Comparison of ENCODE assay signal across 12 cellular contexts in the genomic region with DNA sequence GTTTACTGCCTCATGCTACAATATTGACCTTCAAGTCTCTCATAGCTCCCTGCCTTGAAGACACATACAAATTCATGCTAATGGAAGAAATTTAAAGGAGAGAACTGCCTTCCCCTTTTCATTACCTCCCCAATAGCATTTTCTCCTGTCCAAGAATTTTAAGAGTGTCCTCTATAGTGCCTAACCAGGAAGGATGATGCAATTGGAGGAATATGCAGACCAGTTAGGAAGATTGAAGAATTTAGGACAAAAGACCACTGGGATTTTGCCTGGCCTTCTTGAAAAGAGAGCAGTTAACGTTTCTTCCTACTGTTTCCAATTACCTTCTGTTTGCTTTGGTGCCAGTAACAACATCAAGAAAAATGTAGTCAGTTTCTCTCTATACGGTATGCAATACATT.
DNase-seq lines count a peak whose midpoint lies in the region; ATAC-seq and TF ChIP-seq lines count a peak whose summit lies in the region.
"Had no signal": no experiment of that assay in that cellular context is flagged by ENCODE, and none has a peak within 500 bp of the region (broad histone marks: within the 10 kb centered on the region; RNA-seq: fewer than 3 reads in every experiment).

No MANE protein-coding gene starts in this region.

- peak overlapping the region; percentile 86 for H3K27ac Mint-ChIP-seq in osteocyte (ENCODE audit: unreplicated experiment)
- H3K27ac Mint-ChIP-seq: stimulated activated naive B cell treated with anti-CD40 and anti-IgM and Interleukin-4, amounts not matched to agents 10 μg/mL and 1 μg/mL and 100 μg/mL, for 72 hours had no signal

- peaks cover 2% of the 10 kb centered on the region for H3K36me3 Mint-ChIP-seq in osteocyte (ENCODE audit: unreplicated experiment)
- H3K36me3 Mint-ChIP-seq: stimulated activated naive B cell treated with anti-CD40 and anti-IgM and Interleukin-4, amounts not matched to agents 10 μg/mL and 1 μg/mL and 100 μg/mL, for 72 hours had no signal

- H3K4me2 ChIP-seq in DND-41 (ENCODE audit: insufficient read depth, low read length) = peak overlapping the region; percentile 65

- peaks cover 3% of the 10 kb centered on the region for H3K9me3 Mint-ChIP-seq in osteocyte (ENCODE audit: unreplicated experiment)
- H3K9me3 Mint-ChIP-seq: stimulated activated naive B cell treated with anti-CD40 and anti-IgM and Interleukin-4, amounts not matched to agents 10 μg/mL and 1 μg/mL and 100 μg/mL, for 72 hours had no signal

- H3K9ac ChIP-seq in DND-41 (ENCODE audit: low read depth, low read length) = peak overlapping the region; percentile 62

- peaks cover 73% of the 10 kb centered on the region for H3K4me1 ChIP-seq in DND-41 (ENCODE audit: insufficient read depth, low read length)
- H3K4me1 ChIP-seq in effector memory CD4-positive, alpha-beta T cell (ENCODE audit: control insufficient read depth, insufficient read depth, low read length, poor library complexity, severe bottlenecking) = peaks cover 8% of the 10 kb centered on the region

- TF ChIP-seq CTCF in DND-41 (IDR thresholded peaks at IDR 0.05; ENCODE audit: borderline replicate concordance, extremely low read depth, low read length, poor library complexity, severe bottlenecking) (no peak), osteocyte (IDR thresholded peaks at IDR 0.05) (no peak)

- H2AFZ ChIP-seq in DND-41 (ENCODE audit: low read depth, low read length) = no peak overlapping the region

- no peaks in the 10 kb centered on the region for H4K20me1 ChIP-seq in DND-41 (ENCODE audit: insufficient read depth, low read length)

- H3K27me3 ChIP-seq in DND-41 (ENCODE audit: insufficient read depth, low read length, poor library complexity) (no peaks in the 10 kb centered on the region), MG63 (no peaks in the 10 kb centered on the region)
- no peaks in the 10 kb centered on the region for H3K27me3 ChIP-seq in effector memory CD4-positive, alpha-beta T cell (replicated peaks; ENCODE audit: control insufficient read depth, insufficient read depth, low read length, poor library complexity, severe bottlenecking)
- H3K27me3 ChIP-seq: cardiac muscle cell had no signal

- H3K9me3 ChIP-seq in DND-41 (ENCODE audit: insufficient read depth, low read length, severe bottlenecking) = no peaks in the 10 kb centered on the region
- no peaks in the 10 kb centered on the region for H3K9me3 ChIP-seq in MG63
- H3K9me3 ChIP-seq in effector memory CD4-positive, alpha-beta T cell (ENCODE audit: control insufficient read depth, low read length) = no peaks in the 10 kb centered on the region

- H3K4me3 Mint-ChIP-seq in osteocyte (ENCODE audit: unreplicated experiment) = peak overlapping the region; percentile 60
- H3K4me3 Mint-ChIP-seq: stimulated activated naive B cell treated with anti-CD40 and anti-IgM and Interleukin-4, amounts not matched to agents 10 μg/mL and 1 μg/mL and 100 μg/mL, for 72 hours had no signal

- H3K4me1 Mint-ChIP-seq in osteocyte (ENCODE audit: unreplicated experiment) = peaks cover 60% of the 10 kb centered on the region

- H3K4me3 ChIP-seq in DND-41 (ENCODE audit: low read depth in 1 of 2, low read length in 2 of 2) (peak overlapping the region; percentile 7 to 76; a peak in 3 of 4 replicates), MG63 (peak overlapping the region; percentile 38)
- peak overlapping the region; percentile 59 for H3K4me3 ChIP-seq in effector memory CD4-positive, alpha-beta T cell (ENCODE audit: insufficient read depth, low read depth, low read length, poor library complexity, severe bottlenecking)
- H3K4me3 ChIP-seq: cardiac muscle cell, K562 had no signal

- no peaks in the 10 kb centered on the region for H3K27me3 Mint-ChIP-seq in osteocyte (ENCODE audit: unreplicated experiment)

- H3K79me2 ChIP-seq in DND-41 (ENCODE audit: insufficient read depth, low read length) = peaks cover 71% of the 10 kb centered on the region

- no peak for DNase-seq in DND-41
- DNase-seq in MG63 = no peak
- no peak for DNase-seq in effector memory CD4-positive, alpha-beta T cell
- no peak for DNase-seq in osteocyte (ENCODE audit: extremely low spot score, unreplicated experiment)
- DNase-seq in NCI-H1694 (lab: John Stamatoyannopoulos, UW) = no peak
- DNase-seq in SIG-M5 treated with dmso at 0.1 percent for 504 hours (lab: John Stamatoyannopoulos, UW; ENCODE audit: unreplicated experiment) = no peak
- DNase-seq in mesenteric fat pad (ENCODE audit: low spot score) = no peak
- DNase-seq: mesenchymal stem cell; stimulated activated naive B cell treated with anti-CD40 and anti-IgM and Interleukin-4, amounts not matched to agents 10 μg/mL and 1 μg/mL and 100 μg/mL, for 72 hours had no signal

- no peak for ATAC-seq in DND-41 (ENCODE audit: insufficient read depth, low read depth)
- ATAC-seq in GM18520 (IDR thresholded peaks at IDR 0.05; ENCODE audit: unreplicated experiment) = no peak
- ATAC-seq: K562; stimulated activated naive B cell treated with anti-CD40 and anti-IgM and Interleukin-4, amounts not matched to agents 10 μg/mL and 1 μg/mL and 100 μg/mL, for 72 hours had no signal

- H3K27ac ChIP-seq in DND-41 (ENCODE audit: low read length) = peak overlapping the region; percentile 99
- peak overlapping the region; percentile 61 for H3K27ac ChIP-seq in effector memory CD4-positive, alpha-beta T cell (ENCODE audit: insufficient read depth, low read length, poor library complexity, severe bottlenecking)
- H3K27ac ChIP-seq: cardiac muscle cell had no signal

- H3K36me3 ChIP-seq in DND-41 (ENCODE audit: insufficient read depth, low read length) (peaks cover 21% of the 10 kb centered on the region), MG63 (no peaks in the 10 kb centered on the region)
- H3K36me3 ChIP-seq in effector memory CD4-positive, alpha-beta T cell (ENCODE audit: control insufficient read depth, insufficient read depth, low read length) = no peaks in the 10 kb centered on the region
- H3K36me3 ChIP-seq: cardiac muscle cell had no signal
